In genomic region chr1:145927073-145927886, GRCh38 we compare ENCODE assay signal across 8 cellular contexts. TPM values are rescaled to one million over a fixed set of nuclear protein-coding genes. Genes with fewer than 3 reads are reported as not detected.
DNase-seq lines count a peak whose midpoint lies in the region; ATAC-seq and TF ChIP-seq lines count a peak whose summit lies in the region.

Gene RBM8A (minus strand): TSS chr1:145927484. CDS start chr1:145927426, 58 bp downstream.

- peaks cover 12% of the 10 kb centered on the region for H3K36me3 Mint-ChIP-seq in endodermal cell (ENCODE audit: low read depth)

- H3K9ac ChIP-seq in endodermal cell (ENCODE audit: extremely low read depth, low read length, poor library complexity, severe bottlenecking) (peak within 1 kb of the TSS; percentile 94), mesendoderm (ENCODE audit: low read length) (peak within 1 kb of the TSS; percentile 96)

- DNase-seq in D341Med (ENCODE audit: low spot score), result peak; percentile 92
- peak in 75 of 76 experiments; percentile 16 to 98 (median 90) for DNase-seq in HUDEP-2 (lab: John Stamatoyannopoulos, UW; ENCODE audit: unreplicated experiment in 76 of 76)
- peak; percentile 99 for DNase-seq in NOMO-1 treated with dmso at 0.1 percent for 144 hours (lab: John Stamatoyannopoulos, UW; ENCODE audit: unreplicated experiment)
- DNase-seq in activated CD8-positive, alpha-beta memory T cell treated with anti-CD3 and anti-CD28 coated beads for 48 hours (ENCODE audit: low read depth in 2 of 3, low spot score in 2 of 3), result peak; percentile 52 to 76 (median 74)
- DNase-seq in endodermal cell, result peak; percentile 97
- DNase-seq in mesendoderm, result peak; percentile 100
- DNase-seq in stimulated activated CD8-positive, alpha-beta memory T cell treated with anti-CD3 and anti-CD28 coated beads, Interleukin-15, amount 100 ng/mL, for 1 hour (ENCODE audit: low read depth), result peak; percentile 83

- no peaks in the 10 kb centered on the region for H3K9me3 Mint-ChIP-seq in endodermal cell

- no peaks in the 10 kb centered on the region for H3K9me3 ChIP-seq in endodermal cell (ENCODE audit: control insufficient read depth, low read length)

- no peaks in the 10 kb centered on the region for H3K27me3 ChIP-seq in endodermal cell (ENCODE audit: control insufficient read depth, insufficient read depth, low read length, poor library complexity, severe bottlenecking)
- H3K27me3 ChIP-seq in mesendoderm (ENCODE audit: insufficient read depth, low read length, poor library complexity), result no peaks in the 10 kb centered on the region

- H3K27ac Mint-ChIP-seq in endodermal cell, result peak within 1 kb of the TSS; percentile 27

- H3K27me3 Mint-ChIP-seq in endodermal cell (ENCODE audit: insufficient read depth), result no peaks in the 10 kb centered on the region

- peak within 1 kb of the TSS; percentile 94 for H3K56ac ChIP-seq in mesendoderm (ENCODE audit: low read length)

- H2BK15ac ChIP-seq in mesendoderm (replicated peaks; ENCODE audit: low read depth), result peak within 1 kb of the TSS; percentile 37

- no peak within 1 kb of the TSS for H4K8ac ChIP-seq in mesendoderm (ENCODE audit: low read depth, low read length)

- H3K4ac ChIP-seq in mesendoderm (ENCODE audit: low read depth, low read length), result peak within 1 kb of the TSS; percentile 99

- H2BK5ac ChIP-seq in mesendoderm (ENCODE audit: low read length), result peak within 1 kb of the TSS; percentile 62

- H3K79me2 ChIP-seq in mesendoderm (ENCODE audit: control insufficient read depth, insufficient read depth, low read length), result peaks cover 12% of the 10 kb centered on the region

- H2BK120ac ChIP-seq in mesendoderm (ENCODE audit: low read depth, low read length), result peak within 1 kb of the TSS; percentile 29

- H3K18ac ChIP-seq in mesendoderm (ENCODE audit: low read length), result peak within 1 kb of the TSS; percentile 92

- H3K4me3 ChIP-seq in endodermal cell (ENCODE audit: low read length), result peak within 1 kb of the TSS; percentile 91
- peak within 1 kb of the TSS; percentile 97 for H3K4me3 ChIP-seq in mesendoderm (ENCODE audit: low read length)

- H3K27ac ChIP-seq in endodermal cell (ENCODE audit: low read depth, low read length) (peak within 1 kb of the TSS; percentile 77), mesendoderm (ENCODE audit: low read depth, low read length) (peak within 1 kb of the TSS; percentile 74)

- H3K23ac ChIP-seq in mesendoderm (ENCODE audit: low read length), result peak within 1 kb of the TSS; percentile 68

- 0 to 1% methylated on average over 23 to 41 of the region's 41 CpGs for WGBS in endodermal cell (ENCODE audit: insufficient coverage in 1 of 2, insufficient read length in 1 of 2), 2 experiments
- no CpG with 5 or more reads among the region's 41 CpGs for WGBS in mesendoderm (ENCODE audit: extremely low coverage, insufficient coverage, low lambda C conversion rate)

- H3K36me3 ChIP-seq in endodermal cell (ENCODE audit: control insufficient read depth, insufficient read depth, low read length), result peaks cover 38% of the 10 kb centered on the region
- no peaks in the 10 kb centered on the region for H3K36me3 ChIP-seq in mesendoderm (ENCODE audit: control insufficient read depth, insufficient read depth, low read length)

- peak; percentile 94 for ATAC-seq in GM21381 (IDR thresholded peaks at IDR 0.05; ENCODE audit: unreplicated experiment)

- peaks cover 8% of the 10 kb centered on the region for H3K4me1 Mint-ChIP-seq in endodermal cell

- no peak within 1 kb of the TSS for H3K4me3 Mint-ChIP-seq in endodermal cell

- TF ChIP-seq CTCF in endodermal cell (conservative IDR thresholded peaks at IDR 0.05), result peak; percentile 76

- H3K4me1 ChIP-seq in endodermal cell (ENCODE audit: control insufficient read depth, insufficient read depth, low read length), result no peaks in the 10 kb centered on the region
- peaks cover 2% of the 10 kb centered on the region for H3K4me1 ChIP-seq in mesendoderm (ENCODE audit: control insufficient read depth, low read depth, low read length)

- H3K4me2 ChIP-seq in mesendoderm (ENCODE audit: low read length), result peak within 1 kb of the TSS; percentile 38

- H2AK5ac ChIP-seq in mesendoderm (ENCODE audit: low read length), result peak within 1 kb of the TSS; percentile 22

- H4K5ac ChIP-seq in mesendoderm (ENCODE audit: low read length), result peak within 1 kb of the TSS; percentile 8

- peaks cover 9% of the 10 kb centered on the region for H3K79me1 ChIP-seq in mesendoderm (ENCODE audit: low read length)

RNA-seq across cellular contexts. Expression of gene RBM8A, which starts in this region (rescaled TPM):
- 100 to 1,000 TPM; 299 to 314 TPM for total RNA-seq in endodermal cell
- polyA plus RNA-seq in endodermal cell (2013, experiment 1 of 2), result 181 TPM
- polyA plus RNA-seq in endodermal cell (2013, experiment 2 of 2), result 193 TPM
- 413 TPM for polyA plus RNA-seq in mesendoderm (2013, experiment 1 of 2)
- polyA plus RNA-seq in mesendoderm (2013, experiment 2 of 2), result 408 TPM

Comparison
In these comparisons a context has a peak if more than half of its experiments do, and no peak if none do; other contexts are left out.
1. Peak in every context shown above with its lines: DNase-seq, ATAC-seq, H3K4me3 ChIP-seq and H3K27ac ChIP-seq.